21 cellular contexts compared by ENCODE assay signal in genomic region chr3:5002871-5003247, GRCh38. TPM values are rescaled to one million over a fixed set of nuclear protein-coding genes. Genes with fewer than 3 reads are reported as not detected.
DNase-seq lines count a peak whose midpoint lies in the region; ATAC-seq and TF ChIP-seq lines count a peak whose summit lies in the region.
"Had no signal": no experiment of that assay in that cellular context is flagged by ENCODE, and none has a peak within 500 bp of the region (broad histone marks: within the 10 kb centered on the region; RNA-seq: fewer than 3 reads in every experiment).

No MANE protein-coding gene starts in this region.

- intact Hi-C loops in sigmoid colon (cut with DNase I): no loop called here
- intact Hi-C loops in tibial artery (cut with DNase I; ENCODE audit: low total_unique reads): no loop called here

- WGBS in sigmoid colon, 2 donors: 93 to 96% methylated on average over 6 of the region's 6 CpGs

- H3K36me3 ChIP-seq in Loucy (ENCODE audit: insufficient read depth, low read length) (no peaks in the 10 kb centered on the region), sigmoid colon (no peaks in the 10 kb centered on the region), HAP-1 (replicated peaks) (no peaks in the 10 kb centered on the region), tibial artery (no peaks in the 10 kb centered on the region)
- H3K36me3 ChIP-seq: neural progenitor cell, stomach, tibial nerve had no signal

- no peaks in the 10 kb centered on the region for H3K9me2 ChIP-seq in Loucy (replicated peaks; ENCODE audit: low read depth, low read length)

- H4K20me1 ChIP-seq in Loucy (ENCODE audit: insufficient read depth, low read length, poor library complexity, severe bottlenecking): no peaks in the 10 kb centered on the region

- H3K4me3 ChIP-seq in Loucy (ENCODE audit: low read length, poor library complexity, severe bottlenecking) (peak overlapping the region; percentile 46), sigmoid colon (no peak overlapping the region), HAP-1 (no peak overlapping the region), tibial artery (no peak overlapping the region)
- H3K4me3 ChIP-seq: GM23248, neural progenitor cell, stomach, tibial nerve had no signal

- H3K4me1 Mint-ChIP-seq in activated naive CD8-positive, alpha-beta T cell treated with anti-CD3 and anti-CD28 coated beads, Interleukin-2, amount 10 ng/mL, durations not matched to agents 7 days and 5 days: peaks cover 54% of the 10 kb centered on the region
- H3K4me1 Mint-ChIP-seq in activated naive CD8-positive, alpha-beta T cell treated with anti-CD3 and anti-CD28 coated beads for 36 hours: peaks cover 29% of the 10 kb centered on the region
- H3K4me1 Mint-ChIP-seq in effector memory CD8-positive, alpha-beta T cell (ENCODE audit: low read depth in 2 of 2): peaks cover 25 to 39% of the 10 kb centered on the region in 2 donors

- TF ChIP-seq POLR2A in sigmoid colon (IDR thresholded peaks at IDR 0.05): no peak

- H3K9me3 ChIP-seq in Loucy (ENCODE audit: insufficient read depth, low read depth, low read length): no peaks in the 10 kb centered on the region
- H3K9me3 ChIP-seq in sigmoid colon: no peaks in the 10 kb centered on the region
- no peaks in the 10 kb centered on the region for H3K9me3 ChIP-seq in HAP-1
- no peaks in the 10 kb centered on the region for H3K9me3 ChIP-seq in tibial artery
- H3K9me3 ChIP-seq: stomach, tibial nerve had no signal

- H3K9me3 Mint-ChIP-seq in activated naive CD8-positive, alpha-beta T cell treated with anti-CD3 and anti-CD28 coated beads, Interleukin-2, amount 10 ng/mL, durations not matched to agents 7 days and 5 days: no peaks in the 10 kb centered on the region
- no peaks in the 10 kb centered on the region for H3K9me3 Mint-ChIP-seq in activated naive CD8-positive, alpha-beta T cell treated with anti-CD3 and anti-CD28 coated beads for 36 hours
- H3K9me3 Mint-ChIP-seq in effector memory CD8-positive, alpha-beta T cell: no peaks in the 10 kb centered on the region
- H3K9me3 Mint-ChIP-seq: neural progenitor cell had no signal

- no peaks in the 10 kb centered on the region for H3K27me3 ChIP-seq in Loucy (ENCODE audit: insufficient read depth, low read length, poor library complexity, severe bottlenecking)
- H3K27me3 ChIP-seq in sigmoid colon: no peaks in the 10 kb centered on the region
- H3K27me3 ChIP-seq in HAP-1 (ENCODE audit: low read depth): no peaks in the 10 kb centered on the region
- H3K27me3 ChIP-seq in tibial artery: no peaks in the 10 kb centered on the region
- H3K27me3 ChIP-seq: neural progenitor cell, stomach, tibial nerve had no signal

- H3K36me3 Mint-ChIP-seq in activated naive CD8-positive, alpha-beta T cell treated with anti-CD3 and anti-CD28 coated beads, Interleukin-2, amount 10 ng/mL, durations not matched to agents 7 days and 5 days: peaks cover 1% of the 10 kb centered on the region
- H3K36me3 Mint-ChIP-seq in activated naive CD8-positive, alpha-beta T cell treated with anti-CD3 and anti-CD28 coated beads for 36 hours: no peaks in the 10 kb centered on the region
- H3K36me3 Mint-ChIP-seq in effector memory CD8-positive, alpha-beta T cell (ENCODE audit: insufficient read depth): peaks cover 18% of the 10 kb centered on the region
- H3K36me3 Mint-ChIP-seq: neural progenitor cell had no signal

- no peaks in the 10 kb centered on the region for H3K27me3 Mint-ChIP-seq in activated naive CD8-positive, alpha-beta T cell treated with anti-CD3 and anti-CD28 coated beads, Interleukin-2, amount 10 ng/mL, durations not matched to agents 7 days and 5 days
- no peaks in the 10 kb centered on the region for H3K27me3 Mint-ChIP-seq in activated naive CD8-positive, alpha-beta T cell treated with anti-CD3 and anti-CD28 coated beads for 36 hours
- H3K27me3 Mint-ChIP-seq in effector memory CD8-positive, alpha-beta T cell: no peaks in the 10 kb centered on the region

- peaks cover 50% of the 10 kb centered on the region for H3K4me1 ChIP-seq in Loucy (ENCODE audit: insufficient read depth, low read length, poor library complexity, severe bottlenecking)
- no peaks in the 10 kb centered on the region for H3K4me1 ChIP-seq in sigmoid colon
- H3K4me1 ChIP-seq in HAP-1: peaks cover 31% of the 10 kb centered on the region
- no peaks in the 10 kb centered on the region for H3K4me1 ChIP-seq in tibial artery
- H3K4me1 ChIP-seq: neural progenitor cell, tibial nerve had no signal

- DNase-seq in activated naive CD8-positive, alpha-beta T cell treated with anti-CD3 and anti-CD28 coated beads, Interleukin-2, amount 10 ng/mL, durations not matched to agents 7 days and 5 days: no peak
- no peak for DNase-seq in activated naive CD8-positive, alpha-beta T cell treated with anti-CD3 and anti-CD28 coated beads for 36 hours
- DNase-seq in effector memory CD8-positive, alpha-beta T cell: no peak
- DNase-seq in sigmoid colon (peak; percentile 7), HAP-1 (ENCODE audit: low spot score in 2 of 2) (no peak), NCI-H2171 treated with DMSO at 0.1 percent for 48 hours (lab: John Stamatoyannopoulos, UW) (no peak), tibial artery (no peak)
- DNase-seq: activated naive CD4-positive, alpha-beta T cell; cortex of kidney; GM23248; left ventricle myocardium superior; NCI-H146; NCI-H510A treated with DMSO at 0.1 percent for 48 hours; PC-3; right cardiac atrium; SHP77 treated with DMSO at 0.1 percent for 48 hours; stomach had no signal

- peak overlapping the region; percentile 61 for H3K4me2 ChIP-seq in Loucy (ENCODE audit: low read depth, low read length, poor library complexity, severe bottlenecking)
- H3K4me2 ChIP-seq: neural progenitor cell had no signal

- peak overlapping the region; percentile 40 for H3K27ac Mint-ChIP-seq in activated naive CD8-positive, alpha-beta T cell treated with anti-CD3 and anti-CD28 coated beads, Interleukin-2, amount 10 ng/mL, durations not matched to agents 7 days and 5 days
- no peak overlapping the region for H3K27ac Mint-ChIP-seq in activated naive CD8-positive, alpha-beta T cell treated with anti-CD3 and anti-CD28 coated beads for 36 hours
- peak overlapping the region; percentile 90 to 95 for H3K27ac Mint-ChIP-seq in effector memory CD8-positive, alpha-beta T cell
- H3K27ac Mint-ChIP-seq: neural progenitor cell had no signal

- POLR2A ChIA-PET in activated naive CD8-positive, alpha-beta T cell treated with anti-CD3 and anti-CD28 coated beads, Interleukin-2, amount 10 ng/mL, durations not matched to agents 7 days and 5 days (lab: Charles Lee): interaction anchor here (3.9 to 32.3 kb wide), 2 partner anchors 9 to 20 kb away, joined by 19 to 734 read pairs; partner anchors contain the start of gene BHLHE40

- H2AFZ ChIP-seq in Loucy (ENCODE audit: low read length): peak overlapping the region; percentile 61; the same call in 1 of the 2 replicates
- H2AFZ ChIP-seq: GM23248, neural progenitor cell had no signal

- H3K79me2 ChIP-seq in Loucy (ENCODE audit: insufficient read depth, low read length): no peaks in the 10 kb centered on the region

- H3K27ac ChIP-seq in sigmoid colon: no peak overlapping the region
- no peak overlapping the region for H3K27ac ChIP-seq in tibial artery
- H3K27ac ChIP-seq: C4-2B, GM23248, neural progenitor cell, stomach, tibial nerve had no signal

- in situ Hi-C loops in HAP-1 (cut with MboI; ENCODE audit: low sequenced_read_pairs): no loop called here

- peak overlapping the region; percentile 53 for H3K4me3 Mint-ChIP-seq in activated naive CD8-positive, alpha-beta T cell treated with anti-CD3 and anti-CD28 coated beads, Interleukin-2, amount 10 ng/mL, durations not matched to agents 7 days and 5 days
- no peak overlapping the region for H3K4me3 Mint-ChIP-seq in activated naive CD8-positive, alpha-beta T cell treated with anti-CD3 and anti-CD28 coated beads for 36 hours
- peak overlapping the region; percentile 45 to 53 for H3K4me3 Mint-ChIP-seq in effector memory CD8-positive, alpha-beta T cell
- H3K4me3 Mint-ChIP-seq: neural progenitor cell had no signal

- ATAC-seq in activated naive CD8-positive, alpha-beta T cell treated with anti-CD3 and anti-CD28 coated beads, Interleukin-2, amount 10 ng/mL, durations not matched to agents 7 days and 5 days (ENCODE audit: low read depth): no peak
- no peak for ATAC-seq in effector memory CD8-positive, alpha-beta T cell (replicated peaks)
- ATAC-seq: left ventricle myocardium superior, PC-3, right cardiac atrium had no signal

- no peak for TF ChIP-seq EP300 in sigmoid colon (IDR thresholded peaks at IDR 0.05)

- H3K9ac ChIP-seq in Loucy (ENCODE audit: low read depth, low read length, poor library complexity, severe bottlenecking): peak overlapping the region; percentile 49
- H3K9ac ChIP-seq: GM23248, neural progenitor cell had no signal

- no peak for TF ChIP-seq CTCF in Loucy (conservative IDR thresholded peaks at IDR 0.05; ENCODE audit: low read length)
- TF ChIP-seq CTCF in sigmoid colon (IDR thresholded peaks at IDR 0.05): no peak
- TF ChIP-seq CTCF in tibial artery (IDR thresholded peaks at IDR 0.05): no peak

- H3F3A ChIP-seq in Loucy (ENCODE audit: low read depth): no peaks in the 10 kb centered on the region

RNA-seq across cellular contexts. Expression of gene BHLHE40, which starts 23.6 kb away (rescaled TPM):
- 100 to 1,000 TPM; 208 to 225 TPM for total RNA-seq in activated naive CD8-positive, alpha-beta T cell treated with anti-CD3 and anti-CD28 coated beads, Interleukin-2, amount 10 ng/mL, durations not matched to agents 7 days and 5 days
- total RNA-seq in activated naive CD8-positive, alpha-beta T cell treated with anti-CD3 and anti-CD28 coated beads for 36 hours: 100 to 1,000 TPM; 292 to 294 TPM
- total RNA-seq in sigmoid colon: 10 to 100 TPM; 12.5 to 81.9 (median 24.3) TPM
- polyA plus RNA-seq in sigmoid colon: 10 to 100 TPM; 11.1 to 32.2 (median 22.2) TPM
